Comparison of ENCODE assay signal across 9 cellular contexts in the genomic region with DNA sequence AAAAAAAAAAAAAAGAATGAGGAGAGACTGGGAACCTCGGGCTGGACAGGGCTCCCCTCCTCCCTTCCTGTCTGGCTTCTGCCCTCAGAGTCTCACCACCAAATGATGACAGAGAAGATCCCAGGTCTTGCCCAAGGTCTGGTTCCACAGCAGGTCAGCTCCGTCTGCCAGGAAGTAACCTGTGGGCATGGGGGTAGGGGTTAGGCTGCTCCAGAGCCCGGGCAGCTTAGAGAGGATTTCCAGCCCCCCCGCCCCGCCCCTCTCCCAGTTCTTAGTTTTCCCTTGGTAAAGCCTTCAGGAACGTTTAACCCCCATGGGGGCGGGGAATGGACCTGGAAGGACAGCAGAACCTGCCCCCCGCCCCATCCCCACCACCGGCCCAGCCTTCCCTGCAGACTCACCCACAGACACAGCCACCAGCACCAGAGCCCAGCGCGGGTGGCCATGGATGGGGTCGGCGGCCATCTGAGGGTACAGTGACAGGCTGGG. TPM values are rescaled to one million over a fixed set of nuclear protein-coding genes. Genes with fewer than 3 reads are reported as not detected.
DNase-seq lines count a peak whose midpoint lies in the region; ATAC-seq and TF ChIP-seq lines count a peak whose summit lies in the region.
"Had no signal": no experiment of that assay in that cellular context is flagged by ENCODE, and none has a peak within 500 bp of the region (broad histone marks: within the 10 kb centered on the region; RNA-seq: fewer than 3 reads in every experiment).

No MANE protein-coding gene starts in this region.

- no peaks in the 10 kb centered on the region for H3K27me3 ChIP-seq in cardiac muscle cell
- H3K27me3 ChIP-seq: MG63 had no signal

- H3K27ac Mint-ChIP-seq in progenitor cell of endocrine pancreas = no peak overlapping the region

- no peaks in the 10 kb centered on the region for H3K36me3 ChIP-seq in cardiac muscle cell

- H3K27me3 Mint-ChIP-seq in progenitor cell of endocrine pancreas = peaks cover 14% of the 10 kb centered on the region

- H3K4me3 Mint-ChIP-seq in progenitor cell of endocrine pancreas (ENCODE audit: low read depth) = peak overlapping the region; percentile 58

- peaks cover 13% of the 10 kb centered on the region for H3K4me1 Mint-ChIP-seq in progenitor cell of endocrine pancreas (ENCODE audit: low read depth)

- ATAC-seq in GM18873 (IDR thresholded peaks at IDR 0.05; ENCODE audit: low FRiP score, unreplicated experiment) (no peak), HG03196 (IDR thresholded peaks at IDR 0.05; ENCODE audit: unreplicated experiment) (no peak)

- peaks cover 5% of the 10 kb centered on the region for H3K4me1 ChIP-seq in cardiac muscle cell (ENCODE audit: low read depth)

- no peaks in the 10 kb centered on the region for H3K9me3 Mint-ChIP-seq in progenitor cell of endocrine pancreas (ENCODE audit: low read depth)

- no peak for TF ChIP-seq CTCF in WI38 (IDR thresholded peaks at IDR 0.05; ENCODE audit: low read depth, low read length)
- TF ChIP-seq CTCF in cardiac muscle cell (IDR thresholded peaks at IDR 0.05; ENCODE audit: low read depth, low read length) = no peak
- no peak for TF ChIP-seq CTCF in progenitor cell of endocrine pancreas (IDR thresholded peaks at IDR 0.05; ENCODE audit: unreplicated experiment)

- H3K9me3 ChIP-seq in cardiac muscle cell (ENCODE audit: low read depth) = no peaks in the 10 kb centered on the region
- H3K9me3 ChIP-seq: MG63 had no signal

- H3K4me3 ChIP-seq in WI38 (ENCODE audit: low read depth, low read length) (peak overlapping the region; percentile 74), cardiac muscle cell (peak overlapping the region; percentile 62)

- H3K36me3 Mint-ChIP-seq in progenitor cell of endocrine pancreas (ENCODE audit: insufficient read depth) = peaks cover 6% of the 10 kb centered on the region

- no peak overlapping the region for H3K27ac ChIP-seq in cardiac muscle cell

- DNase-seq in ELR (ENCODE audit: low read depth) (peak; percentile 34), cardiac muscle cell (ENCODE audit: low read depth in 1 of 2, low spot score in 1 of 2) (peak in 1 of 2 donors; percentile 40), progenitor cell of endocrine pancreas (ENCODE audit: low spot score, unreplicated experiment) (no peak), NK-92 (lab: John Stamatoyannopoulos, UW; ENCODE audit: unreplicated experiment) (no peak), SK-N-DZ (ENCODE audit: low spot score) (no peak)

RNA-seq across cellular contexts. Expression of a gene that starts 0.7 kb away (rescaled TPM):
- total RNA-seq in cardiac muscle cell (2.1 and 3.1 TPM in 2 replicates), progenitor cell of endocrine pancreas (2.7 and 2.9 TPM in 2 replicates)
- 0.89 and 1.4 TPM in 2 replicates for polyA plus RNA-seq in cardiac muscle cell
- 0.12 and 0.44 TPM in 2 replicates for polyA plus RNA-seq in SK-N-DZ (2014; cell fraction: cytosol; rRNA removed)
- polyA plus RNA-seq in SK-N-DZ (2014; cell fraction: nucleus; rRNA removed) = 0.15 and 0.43 TPM in 2 replicates

RNA-seq across cellular contexts. Expression of a gene that starts 15.1 kb away (rescaled TPM):
- total RNA-seq in cardiac muscle cell (14.2 and 23.1 TPM in 2 replicates), progenitor cell of endocrine pancreas (22.1 and 22.4 TPM in 2 replicates)
- polyA plus RNA-seq in cardiac muscle cell = 7.4 and 9.5 TPM in 2 replicates
- 21.5 and 24.9 TPM in 2 replicates for polyA plus RNA-seq in SK-N-DZ (2014; cell fraction: cytosol; rRNA removed)
- 42.6 and 48.5 TPM in 2 replicates for polyA plus RNA-seq in SK-N-DZ (2014; cell fraction: nucleus; rRNA removed)

RNA-seq across cellular contexts. Expression of a gene that starts 24.8 kb away (rescaled TPM):
- total RNA-seq in cardiac muscle cell (118 and 137 TPM in 2 replicates), progenitor cell of endocrine pancreas (367 and 378 TPM in 2 replicates)
- polyA plus RNA-seq in cardiac muscle cell = 170 and 182 TPM in 2 replicates
- polyA plus RNA-seq in SK-N-DZ (2014; cell fraction: cytosol; rRNA removed) = 121 and 134 TPM in 2 replicates
- 125 and 219 TPM in 2 replicates for polyA plus RNA-seq in SK-N-DZ (2014; cell fraction: nucleus; rRNA removed)

RNA-seq across cellular contexts. Expression of a gene that starts 33.2 kb away (rescaled TPM):
- total RNA-seq in cardiac muscle cell (2.2 TPM in 1 of 2 replicates, not detected in the other), progenitor cell of endocrine pancreas (68.6 and 74.5 TPM in 2 replicates)
- polyA plus RNA-seq in cardiac muscle cell = not detected in 2 replicates
- polyA plus RNA-seq in SK-N-DZ (2014; cell fraction: cytosol; rRNA removed) = 0.32 and 0.53 TPM in 2 replicates
- polyA plus RNA-seq in SK-N-DZ (2014; cell fraction: nucleus; rRNA removed) = 0.65 and 1.1 TPM in 2 replicates

RNA-seq across cellular contexts. Expression of a gene that starts 52.4 kb away (rescaled TPM):
- total RNA-seq in cardiac muscle cell = 102 and 134 TPM in 2 replicates
- polyA plus RNA-seq in cardiac muscle cell = 73.1 and 109 TPM in 2 replicates
- total RNA-seq in progenitor cell of endocrine pancreas = 163 and 169 TPM in 2 replicates
- 458 and 511 TPM in 2 replicates for polyA plus RNA-seq in SK-N-DZ (2014; cell fraction: cytosol; rRNA removed)
- polyA plus RNA-seq in SK-N-DZ (2014; cell fraction: nucleus; rRNA removed) = 288 and 352 TPM in 2 replicates
